Comparison of ENCODE assay signal across 8 cellular contexts in genomic region chr1:52697795-52698674, GRCh38. TPM values are rescaled to one million over a fixed set of nuclear protein-coding genes. Genes with fewer than 3 reads are reported as not detected.
DNase-seq lines count a peak whose midpoint lies in the region; ATAC-seq and TF ChIP-seq lines count a peak whose summit lies in the region.

COA7 (minus strand) TSS chr1:52698347; CDS start chr1:52698326, 21 bp downstream.

- H3K4me3 ChIP-seq in IMR-90 (ENCODE audit: insufficient read depth, low read depth, low read length) (peak within 1 kb of the TSS; percentile 91), mucosa of stomach (ENCODE audit: low read length) (peak within 1 kb of the TSS; percentile 72)

- no peaks in the 10 kb centered on the region for H3K9me3 ChIP-seq in CD4-positive, alpha-beta T cell (ENCODE audit: control insufficient read depth, low read length)
- H3K9me3 ChIP-seq in IMR-90 (ENCODE audit: control insufficient read depth, insufficient read depth, low read length) (no peaks in the 10 kb centered on the region), mucosa of stomach (ENCODE audit: control insufficient read depth, low read length) (no peaks in the 10 kb centered on the region)

- ATAC-seq in CD4-positive, alpha-beta T cell (ENCODE audit: poor library complexity) = peak; percentile 36
- ATAC-seq in GM19467 (IDR thresholded peaks at IDR 0.05; ENCODE audit: unreplicated experiment) (peak; percentile 42), IMR-90 (ENCODE audit: low read depth) (peak; percentile 88), esophagus mucosa (peak; percentile 86)

- TF ChIP-seq RAD21 in IMR-90 (IDR thresholded peaks at IDR 0.05; ENCODE audit: low read length) = no peak

- peak within 1 kb of the TSS; percentile 68 for H3K27ac Mint-ChIP-seq in CD4-positive, alpha-beta T cell

- peak; percentile 20 to 62 (median 42) for DNase-seq in CD4-positive, alpha-beta T cell
- peak; percentile 71 for DNase-seq in IMR-90
- peak; percentile 81 to 84 for DNase-seq in activated T-cell treated with anti-CD3 and anti-CD28 coated beads, Interleukin-2, amount 50 U/mL, for 48 hours
- DNase-seq in stimulated activated CD8-positive, alpha-beta memory T cell treated with anti-CD3 and anti-CD28 coated beads, Interleukin-7, amount 100 ng/mL, for 24 hours (ENCODE audit: low read depth) = peak; percentile 51

- WGBS in IMR-90 (ENCODE audit: extremely low coverage in 2 of 2, insufficient read length in 1 of 2), 2 experiments = 2% methylated on average over 41 of the region's 68 CpGs; no CpG with 5 or more reads in 1 of the 2 experiments

- no peaks in the 10 kb centered on the region for H4K20me1 ChIP-seq in IMR-90 (ENCODE audit: insufficient read depth, low read length)

- H2AK5ac ChIP-seq in IMR-90 (ENCODE audit: low read depth, low read length) = peak within 1 kb of the TSS; percentile 93

- peaks cover 5% of the 10 kb centered on the region for H3K36me3 Mint-ChIP-seq in CD4-positive, alpha-beta T cell (ENCODE audit: low read depth)

- peak within 1 kb of the TSS; percentile 87 for H2BK5ac ChIP-seq in IMR-90 (ENCODE audit: low read depth, low read length, poor library complexity, severe bottlenecking)

- H3K27ac ChIP-seq in CD4-positive, alpha-beta T cell (ENCODE audit: low read depth, low read length) = peak within 1 kb of the TSS; percentile 21
- H3K27ac ChIP-seq in IMR-90 (ENCODE audit: insufficient read depth, low read length) = peak within 1 kb of the TSS; percentile 95

- H3K4me1 Mint-ChIP-seq in CD4-positive, alpha-beta T cell (ENCODE audit: low read depth) = peaks cover 19% of the 10 kb centered on the region

- no peaks in the 10 kb centered on the region for H3K9me3 Mint-ChIP-seq in CD4-positive, alpha-beta T cell

- peak within 1 kb of the TSS; percentile 93 for H3K23ac ChIP-seq in IMR-90 (ENCODE audit: low read depth, low read length)

- peak within 1 kb of the TSS; percentile 99 to 100 for H4K8ac ChIP-seq in IMR-90 (ENCODE audit: low read depth in 2 of 2, low read length in 2 of 2)

- BruUV-seq in IMR-90 (replicated peaks; lab: Mats Ljungman, UMichigan) = no TSS peak

- peak within 1 kb of the TSS; percentile 84 for H2BK120ac ChIP-seq in IMR-90 (ENCODE audit: low read depth, low read length)

- H3K36me3 ChIP-seq in IMR-90 (ENCODE audit: control insufficient read depth, insufficient read depth, low read length) (no peaks in the 10 kb centered on the region), mucosa of stomach (ENCODE audit: control insufficient read depth, insufficient read depth, low read length) (no peaks in the 10 kb centered on the region)

- in situ Hi-C loops in IMR-90 (cut with MboI; ENCODE audit: low sequenced_read_pairs) = no loop called here

- peak within 1 kb of the TSS; percentile 69; the same call in 1 of the 3 replicates for H2BK15ac ChIP-seq in IMR-90 (ENCODE audit: low read depth, low read length)

- peak within 1 kb of the TSS; percentile 96 for H3K14ac ChIP-seq in IMR-90 (replicated peaks; ENCODE audit: low read depth, low read length)

- peak within 1 kb of the TSS; percentile 99 for H3K4me2 ChIP-seq in IMR-90 (ENCODE audit: low read depth, low read length)

- H3K27me3 ChIP-seq in CD4-positive, alpha-beta T cell (ENCODE audit: control insufficient read depth, insufficient read depth, low read length) = no peaks in the 10 kb centered on the region
- H3K27me3 ChIP-seq in IMR-90 (ENCODE audit: control insufficient read depth, insufficient read depth, low read length) (no peaks in the 10 kb centered on the region), mucosa of stomach (ENCODE audit: control insufficient read depth, insufficient read depth, low read length) (no peaks in the 10 kb centered on the region)

- H3K4ac ChIP-seq in IMR-90 (ENCODE audit: low read depth, low read length) = peak within 1 kb of the TSS; percentile 96

- H2AFZ ChIP-seq in IMR-90 (replicated peaks; ENCODE audit: low read length, poor library complexity) = peak within 1 kb of the TSS; percentile 99

- peak within 1 kb of the TSS; percentile 93 for H3K18ac ChIP-seq in IMR-90 (ENCODE audit: low read depth, low read length)

- POLR2A ChIA-PET in CD4-positive, alpha-beta T cell (lab: Charles Lee) = interaction anchor here (0.6 to 1.5 kb wide), 5 partner anchors 19 to 145 kb away, joined by 3 to 4 read pairs (median 3); partner anchors contain the start of genes SHISAL2A, TUT4 and ZYG11B
- POLR2A ChIA-PET in IMR-90 (lab: Charles Lee; ENCODE audit: unreplicated experiment) = interaction anchor here (0.5 to 0.7 kb wide), 2 partner anchors 41 to 280 kb away, joined by 8 to 15 read pairs; no protein-coding TSS in a partner anchor

- H3K79me1 ChIP-seq in IMR-90 (ENCODE audit: low read depth in 1 of 2, low read length in 2 of 2) = peaks cover 14 to 46% of the 10 kb centered on the region in 2 experiments

- TF ChIP-seq POLR2A in IMR-90 (IDR thresholded peaks at IDR 0.05; ENCODE audit: low read depth, low read length) = no peak; the same call in none of the 2 replicates

- no peak for TF ChIP-seq CTCF in CD4-positive, alpha-beta T cell (IDR thresholded peaks at IDR 0.05)
- no peak for TF ChIP-seq CTCF in IMR-90 (conservative IDR thresholded peaks at IDR 0.05; ENCODE audit: low read depth, low read length)

- peak within 1 kb of the TSS; percentile 98 for H2AK9ac ChIP-seq in IMR-90 (replicated peaks; ENCODE audit: low read depth, low read length, poor library complexity)

- H3K27me3 Mint-ChIP-seq in CD4-positive, alpha-beta T cell = no peaks in the 10 kb centered on the region

- peak within 1 kb of the TSS; percentile 93 for H3K9ac ChIP-seq in IMR-90 (ENCODE audit: low read depth, low read length)
- H3K9ac ChIP-seq in mucosa of stomach (ENCODE audit: low read length) = peak within 1 kb of the TSS; percentile 69

- H2BK20ac ChIP-seq in IMR-90 (ENCODE audit: low read depth, low read length) = peak within 1 kb of the TSS; percentile 63

- H3K4me1 ChIP-seq in IMR-90 (ENCODE audit: control insufficient read depth, insufficient read depth, low read length) (peaks cover 6% of the 10 kb centered on the region; the same call in 1 of the 2 replicates), mucosa of stomach (ENCODE audit: control insufficient read depth, insufficient read depth, low read length) (peaks cover 9% of the 10 kb centered on the region)

- dilution Hi-C loops in IMR-90 (cut with HindIII; ENCODE audit: low sequenced_read_pairs, unreplicated experiment) = no loop called here

- H3K4me3 Mint-ChIP-seq in CD4-positive, alpha-beta T cell = peak within 1 kb of the TSS; percentile 90

- peak within 1 kb of the TSS; percentile 90 for H4K91ac ChIP-seq in IMR-90 (ENCODE audit: insufficient read depth, low read depth, low read length)

- H3K56ac ChIP-seq in IMR-90 (ENCODE audit: extremely low read depth, insufficient read depth, low read length) = peak within 1 kb of the TSS; percentile 81

- peak within 1 kb of the TSS; percentile 99 for H4K5ac ChIP-seq in IMR-90 (ENCODE audit: low read depth, low read length)

- CTCF ChIA-PET in CD4-positive, alpha-beta T cell (lab: Charles Lee) = interaction anchor here (1.5 kb wide), 1 partner anchor 11 kb away, joined by 6 read pairs; no protein-coding TSS in a partner anchor
- CTCF ChIA-PET in IMR-90 (lab: Yijun Ruan, JAX) = no interaction called here

- H3K9me1 ChIP-seq in IMR-90 (ENCODE audit: insufficient read depth, low read length) = peaks cover 7% of the 10 kb centered on the region

- intact Hi-C loops in CD4-positive, alpha-beta T cell (cut with DNase I, micrococcal nuclease) = loop anchor here in 1 of 2 experiments (2.0 kb wide), 1 partner anchor 27 kb away; no protein-coding TSS in a partner anchor
- intact Hi-C loops in IMR-90 (cut with micrococcal nuclease) = no loop called here

TF ChIP-seq in IMR-90, 13 proteins besides CTCF, POLR2A, EP300 and RAD21 (continues in another document):
- no peak for TF ChIP-seq BHLHE40 (IDR thresholded peaks at IDR 0.05; ENCODE audit: low read depth, low read length)
- TF ChIP-seq RCOR1 (IDR thresholded peaks at IDR 0.05; ENCODE audit: insufficient replicate concordance, low read length) = no peak
- TF ChIP-seq ELK1 (IDR thresholded peaks at IDR 0.05; ENCODE audit: borderline replicate concordance, low read depth, low read length) = no peak
- TF ChIP-seq MXI1 (IDR thresholded peaks at IDR 0.05; ENCODE audit: borderline replicate concordance, low read depth, low read length) = no peak; the same call in 1 of the 2 replicates
- TF ChIP-seq SMC3 (IDR thresholded peaks at IDR 0.05; ENCODE audit: low read depth, low read length) = no peak

TF ChIP-seq in PFSK-1, 5 proteins besides CTCF, POLR2A, EP300 and RAD21 (continues in another document):
- peak; percentile 73; the same call in 1 of the 2 replicates for TF ChIP-seq TAF1 (IDR thresholded peaks at IDR 0.05; ENCODE audit: borderline replicate concordance, insufficient read depth, low read length)
- peak; percentile 60 for TF ChIP-seq FOXP2 (optimal IDR thresholded peaks at IDR 0.05; ENCODE audit: borderline replicate concordance, extremely low read depth, extremely low read length, insufficient read depth)
- TF ChIP-seq SIN3A (IDR thresholded peaks at IDR 0.05; ENCODE audit: borderline replicate concordance, insufficient read depth, low read length) = 0 out of 2 replicates have a peak, but pooled peaks have one; percentile 11
- peak; percentile 85 for TF ChIP-seq POLR2AphosphoS5 (IDR thresholded peaks at IDR 0.05; ENCODE audit: low read depth, low read length)

RNA-seq across cellular contexts. Expression of gene COA7, which starts in this region (rescaled TPM):
- 1 to 10 TPM in 1 of 2 experiments, under 1 TPM in 1; 0.99 to 1.1 TPM for total RNA-seq in CD4-positive, alpha-beta T cell
- 17.5 and 20.3 TPM in 2 replicates for total RNA-seq in IMR-90 (2012; rRNA removed)
- 8.9 and 9.3 TPM in 2 replicates for polyA plus RNA-seq in IMR-90 (2012; rRNA removed)
- polyA plus RNA-seq in IMR-90 (2012; cell fraction: cytosol; rRNA removed) = 3.5 and 4.5 TPM in 2 replicates
- 2.1 and 3.2 TPM in 2 replicates for polyA plus RNA-seq in IMR-90 (2012; cell fraction: nucleus; rRNA removed; ENCODE audit: low replicate concordance)
- polyA plus RNA-seq in PFSK-1 (2012; ENCODE audit: insufficient read length, low read depth) = 30.1 TPM
- 13.7 TPM for total RNA-seq in esophagus mucosa

Comparison
In these comparisons a context has a peak if more than half of its experiments do, and no peak if none do; other contexts are left out.
1. Peak in every context shown above with its lines: DNase-seq, ATAC-seq, H3K4me3 ChIP-seq and H3K27ac ChIP-seq.
2. ATAC-seq: peak in every context shown above with its lines; median percentile 88 in IMR-90; 86 in esophagus mucosa; 42 in GM19467; 36 in CD4-positive, alpha-beta T cell.